11 cellular contexts compared by ENCODE assay signal in genomic region chr9:87535817-87536539, GRCh38. TPM values are rescaled to one million over a fixed set of nuclear protein-coding genes. Genes with fewer than 3 reads are reported as not detected.
DNase-seq lines count a peak whose midpoint lies in the region; ATAC-seq, FAIRE-seq and TF ChIP-seq lines count a peak whose summit lies in the region.
"Had no signal": no experiment of that assay in that cellular context is flagged by ENCODE, and none has a peak within 500 bp of the region (broad histone marks: within the 10 kb centered on the region; RNA-seq: fewer than 3 reads in every experiment).

No MANE protein-coding gene starts in this region.

- H3K4me1 Mint-ChIP-seq in dendritic cell treated with granulocyte-macrophage colony-stimulating factor and Interleukin-4, amounts not matched to agents 40 ng/mL and 50 ng/mL, for 4 days (ENCODE audit: low read depth), result peaks cover 36% of the 10 kb centered on the region

- no peak overlapping the region; the same call in 1 of the 2 replicates for H3K4me3 ChIP-seq in GM12864 (ENCODE audit: low read depth, low read length)
- no peak overlapping the region for H3K4me3 ChIP-seq in foreskin fibroblast (ENCODE audit: low read depth in 1 of 2, low read length in 2 of 2)
- H3K4me3 ChIP-seq: gastroesophageal sphincter, right lobe of liver had no signal

- H3K27me3 Mint-ChIP-seq in dendritic cell treated with granulocyte-macrophage colony-stimulating factor and Interleukin-4, amounts not matched to agents 40 ng/mL and 50 ng/mL, for 4 days, result no peaks in the 10 kb centered on the region

- no peak for FAIRE-seq in D721Med (lab: Jason Lieb, UNC)

- peaks cover 44% of the 10 kb centered on the region for H3K36me3 Mint-ChIP-seq in dendritic cell treated with granulocyte-macrophage colony-stimulating factor and Interleukin-4, amounts not matched to agents 40 ng/mL and 50 ng/mL, for 4 days (ENCODE audit: low read depth)

- peak; percentile 78 for ATAC-seq in GM19372 (IDR thresholded peaks at IDR 0.05; ENCODE audit: low read depth, unreplicated experiment)
- peak; percentile 64 for ATAC-seq in HG03097 (IDR thresholded peaks at IDR 0.05; ENCODE audit: low FRiP score, unreplicated experiment)
- ATAC-seq: gastroesophageal sphincter had no signal

- no peak for TF ChIP-seq CTCF in GM12864 (IDR thresholded peaks at IDR 0.05; ENCODE audit: low read depth, low read length, missing control alignments)
- no peak for TF ChIP-seq CTCF in D721Med (IDR thresholded peaks at IDR 0.05; ENCODE audit: insufficient read depth, missing control alignments)
- no peak for TF ChIP-seq CTCF in foreskin fibroblast (IDR thresholded peaks at IDR 0.05; ENCODE audit: low read depth, low read length)

- H3K4me3 Mint-ChIP-seq in dendritic cell treated with granulocyte-macrophage colony-stimulating factor and Interleukin-4, amounts not matched to agents 40 ng/mL and 50 ng/mL, for 4 days, result no peak overlapping the region

- intact Hi-C loops in dendritic cell treated with granulocyte-macrophage colony-stimulating factor and Interleukin-4, amounts not matched to agents 40 ng/mL and 50 ng/mL, for 4 days (cut with micrococcal nuclease), result no loop called here

- H3K27ac Mint-ChIP-seq in dendritic cell treated with granulocyte-macrophage colony-stimulating factor and Interleukin-4, amounts not matched to agents 40 ng/mL and 50 ng/mL, for 4 days, result peak overlapping the region; percentile 21

- DNase-seq in GM12864 (ENCODE audit: low read depth) (peak; percentile 64), D721Med (ENCODE audit: insufficient read length, low spot score) (no peak), foreskin fibroblast (no peak), NCI-H2029 (lab: John Stamatoyannopoulos, UW) (no peak), dermis blood vessel endothelial cell (no peak)
- DNase-seq: DND-41, right lobe of liver had no signal

- no peaks in the 10 kb centered on the region for H3K9me3 Mint-ChIP-seq in dendritic cell treated with granulocyte-macrophage colony-stimulating factor and Interleukin-4, amounts not matched to agents 40 ng/mL and 50 ng/mL, for 4 days

RNA-seq across cellular contexts. Expression of gene DAPK1, which starts 38.3 kb away (rescaled TPM):
- total RNA-seq in dermis blood vessel endothelial cell, result 51.6 and 55.0 TPM in 2 replicates
